1 cellular context compared by ENCODE assay signal in the genomic region with DNA sequence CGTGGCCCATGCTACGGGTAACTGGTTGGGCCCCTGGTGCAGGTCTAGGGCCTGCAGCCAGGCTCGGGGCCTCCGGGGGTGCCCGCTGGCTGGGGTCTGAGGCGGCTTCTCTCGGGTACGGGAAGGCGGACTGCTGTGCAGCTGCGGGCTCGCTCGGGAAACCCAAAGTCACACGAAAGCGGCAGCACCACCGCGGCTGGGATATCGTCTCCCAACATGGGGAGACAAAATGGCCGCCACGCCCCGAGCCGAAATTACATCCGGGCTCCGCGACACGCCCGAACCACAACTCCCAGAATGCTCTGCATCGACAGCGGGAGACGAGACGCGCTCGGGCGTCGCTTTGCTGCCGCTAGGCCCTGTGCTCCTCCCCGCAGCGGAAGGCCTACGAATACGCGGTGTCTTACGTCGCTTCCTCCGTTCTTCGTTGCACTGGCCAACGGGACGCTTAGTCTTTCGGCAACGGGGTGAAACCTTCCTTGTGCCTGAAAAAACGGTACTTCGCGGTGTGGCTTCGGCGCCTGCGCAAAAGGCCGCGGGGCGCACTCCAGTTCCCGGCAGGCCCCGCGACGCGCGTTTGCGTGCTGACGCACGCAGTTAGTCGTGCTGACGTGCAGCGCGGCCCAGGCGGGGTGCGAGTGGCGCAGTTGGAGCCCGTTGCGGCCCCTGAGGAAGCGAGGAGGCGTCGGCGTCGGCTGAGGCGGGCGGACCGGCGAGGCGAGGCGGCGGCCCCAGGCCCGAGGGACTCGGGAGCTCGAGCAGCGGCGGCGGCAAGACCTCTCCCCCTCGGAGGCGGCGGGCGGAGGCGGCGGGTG.
A peak's percentile ranks its signal among the peaks of the same experiment; 100 is the strongest.
TF ChIP-seq lines count a peak whose summit lies in the region.

A gene (plus strand): TSS at position 604 of the 815 bp plus-strand sequence. CDS start 3,727 bp downstream, outside the sequence.

TF ChIP-seq in K562, 482 proteins besides CTCF, POLR2A, EP300 and RAD21 (continued from another document and continues in another):
- TF ChIP-seq, protein P1, sequence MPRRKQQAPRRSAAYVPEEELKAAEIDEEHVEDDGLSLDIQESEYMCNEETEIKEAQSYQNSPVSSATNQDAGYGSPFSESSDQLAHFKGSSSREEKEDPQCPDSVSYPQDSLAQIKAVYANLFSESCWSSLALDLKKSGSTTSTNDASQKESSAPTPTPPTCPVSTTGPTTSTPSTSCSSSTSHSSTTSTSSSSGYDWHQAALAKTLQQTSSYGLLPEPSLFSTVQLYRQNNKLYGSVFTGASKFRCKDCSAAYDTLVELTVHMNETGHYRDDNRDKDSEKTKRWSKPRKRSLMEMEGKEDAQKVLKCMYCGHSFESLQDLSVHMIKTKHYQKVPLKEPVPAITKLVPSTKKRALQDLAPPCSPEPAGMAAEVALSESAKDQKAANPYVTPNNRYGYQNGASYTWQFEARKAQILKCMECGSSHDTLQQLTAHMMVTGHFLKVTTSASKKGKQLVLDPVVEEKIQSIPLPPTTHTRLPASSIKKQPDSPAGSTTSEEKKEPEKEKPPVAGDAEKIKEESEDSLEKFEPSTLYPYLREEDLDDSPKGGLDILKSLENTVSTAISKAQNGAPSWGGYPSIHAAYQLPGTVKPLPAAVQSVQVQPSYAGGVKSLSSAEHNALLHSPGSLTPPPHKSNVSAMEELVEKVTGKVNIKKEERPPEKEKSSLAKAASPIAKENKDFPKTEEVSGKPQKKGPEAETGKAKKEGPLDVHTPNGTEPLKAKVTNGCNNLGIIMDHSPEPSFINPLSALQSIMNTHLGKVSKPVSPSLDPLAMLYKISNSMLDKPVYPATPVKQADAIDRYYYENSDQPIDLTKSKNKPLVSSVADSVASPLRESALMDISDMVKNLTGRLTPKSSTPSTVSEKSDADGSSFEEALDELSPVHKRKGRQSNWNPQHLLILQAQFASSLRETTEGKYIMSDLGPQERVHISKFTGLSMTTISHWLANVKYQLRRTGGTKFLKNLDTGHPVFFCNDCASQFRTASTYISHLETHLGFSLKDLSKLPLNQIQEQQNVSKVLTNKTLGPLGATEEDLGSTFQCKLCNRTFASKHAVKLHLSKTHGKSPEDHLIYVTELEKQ (CRISPR knock-in tag; IDR thresholded peaks at IDR 0.05) = no peak; the same call in 1 of the 2 replicates
- TF ChIP-seq, protein P2, sequence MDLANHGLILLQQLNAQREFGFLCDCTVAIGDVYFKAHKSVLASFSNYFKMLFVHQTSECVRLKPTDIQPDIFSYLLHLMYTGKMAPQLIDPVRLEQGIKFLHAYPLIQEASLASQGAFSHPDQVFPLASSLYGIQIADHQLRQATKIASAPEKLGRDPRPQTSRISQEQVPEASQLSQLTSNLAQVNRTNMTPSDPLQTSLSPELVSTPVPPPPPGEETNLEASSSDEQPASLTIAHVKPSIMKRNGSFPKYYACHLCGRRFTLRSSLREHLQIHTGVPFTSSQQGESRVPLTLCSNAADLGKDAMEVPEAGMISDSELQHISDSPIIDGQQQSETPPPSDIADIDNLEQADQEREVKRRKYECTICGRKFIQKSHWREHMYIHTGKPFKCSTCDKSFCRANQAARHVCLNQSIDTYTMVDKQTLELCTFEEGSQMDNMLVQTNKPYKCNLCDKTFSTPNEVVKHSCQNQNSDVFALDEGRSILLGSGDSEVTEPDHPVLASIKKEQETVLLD (IDR thresholded peaks at IDR 0.05) = peak; percentile 99
- TF ChIP-seq SMARCE1 (IDR thresholded peaks at IDR 0.05) = no peak
- 0 out of 2 replicates have a peak, but pooled peaks have one; percentile 68 for TF ChIP-seq MEF2D (tag; conservative IDR thresholded peaks at IDR 0.05; ENCODE audit: low read depth)
- TF ChIP-seq TARDBP (IDR thresholded peaks at IDR 0.05) = 0 out of 2 replicates have a peak, but pooled peaks have one; percentile 26
- no peak for TF ChIP-seq LARP7 (IDR thresholded peaks at IDR 0.05)
- no peak for TF ChIP-seq TFAM (CRISPR knock-in tag; conservative IDR thresholded peaks at IDR 0.05)
- peak; percentile 87; the same call in 1 of the 2 replicates for TF ChIP-seq ILF3 (IDR thresholded peaks at IDR 0.05; ENCODE audit: borderline replicate concordance)
- TF ChIP-seq, protein P3, sequence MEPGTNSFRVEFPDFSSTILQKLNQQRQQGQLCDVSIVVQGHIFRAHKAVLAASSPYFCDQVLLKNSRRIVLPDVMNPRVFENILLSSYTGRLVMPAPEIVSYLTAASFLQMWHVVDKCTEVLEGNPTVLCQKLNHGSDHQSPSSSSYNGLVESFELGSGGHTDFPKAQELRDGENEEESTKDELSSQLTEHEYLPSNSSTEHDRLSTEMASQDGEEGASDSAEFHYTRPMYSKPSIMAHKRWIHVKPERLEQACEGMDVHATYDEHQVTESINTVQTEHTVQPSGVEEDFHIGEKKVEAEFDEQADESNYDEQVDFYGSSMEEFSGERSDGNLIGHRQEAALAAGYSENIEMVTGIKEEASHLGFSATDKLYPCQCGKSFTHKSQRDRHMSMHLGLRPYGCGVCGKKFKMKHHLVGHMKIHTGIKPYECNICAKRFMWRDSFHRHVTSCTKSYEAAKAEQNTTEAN (CRISPR knock-in tag; IDR thresholded peaks at IDR 0.05) = 0 out of 2 replicates have a peak, but pooled peaks have one; percentile 36
- TF ChIP-seq KDM1A (IDR thresholded peaks at IDR 0.05) = no peak
- TF ChIP-seq, protein P4, sequence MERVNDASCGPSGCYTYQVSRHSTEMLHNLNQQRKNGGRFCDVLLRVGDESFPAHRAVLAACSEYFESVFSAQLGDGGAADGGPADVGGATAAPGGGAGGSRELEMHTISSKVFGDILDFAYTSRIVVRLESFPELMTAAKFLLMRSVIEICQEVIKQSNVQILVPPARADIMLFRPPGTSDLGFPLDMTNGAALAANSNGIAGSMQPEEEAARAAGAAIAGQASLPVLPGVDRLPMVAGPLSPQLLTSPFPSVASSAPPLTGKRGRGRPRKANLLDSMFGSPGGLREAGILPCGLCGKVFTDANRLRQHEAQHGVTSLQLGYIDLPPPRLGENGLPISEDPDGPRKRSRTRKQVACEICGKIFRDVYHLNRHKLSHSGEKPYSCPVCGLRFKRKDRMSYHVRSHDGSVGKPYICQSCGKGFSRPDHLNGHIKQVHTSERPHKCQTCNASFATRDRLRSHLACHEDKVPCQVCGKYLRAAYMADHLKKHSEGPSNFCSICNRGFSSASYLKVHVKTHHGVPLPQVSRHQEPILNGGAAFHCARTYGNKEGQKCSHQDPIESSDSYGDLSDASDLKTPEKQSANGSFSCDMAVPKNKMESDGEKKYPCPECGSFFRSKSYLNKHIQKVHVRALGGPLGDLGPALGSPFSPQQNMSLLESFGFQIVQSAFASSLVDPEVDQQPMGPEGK (CRISPR knock-in tag; IDR thresholded peaks at IDR 0.05; ENCODE audit: borderline replicate concordance) = peak; percentile 90; the same call in 1 of the 2 replicates
- peak; percentile 92 for TF ChIP-seq HCFC1 (IDR thresholded peaks at IDR 0.05; ENCODE audit: low read depth, low read length)
- no peak for TF ChIP-seq ZNF174 (CRISPR knock-in tag; IDR thresholded peaks at IDR 0.05)
- TF ChIP-seq, protein P5, sequence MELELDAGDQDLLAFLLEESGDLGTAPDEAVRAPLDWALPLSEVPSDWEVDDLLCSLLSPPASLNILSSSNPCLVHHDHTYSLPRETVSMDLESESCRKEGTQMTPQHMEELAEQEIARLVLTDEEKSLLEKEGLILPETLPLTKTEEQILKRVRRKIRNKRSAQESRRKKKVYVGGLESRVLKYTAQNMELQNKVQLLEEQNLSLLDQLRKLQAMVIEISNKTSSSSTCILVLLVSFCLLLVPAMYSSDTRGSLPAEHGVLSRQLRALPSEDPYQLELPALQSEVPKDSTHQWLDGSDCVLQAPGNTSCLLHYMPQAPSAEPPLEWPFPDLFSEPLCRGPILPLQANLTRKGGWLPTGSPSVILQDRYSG (tag; conservative IDR thresholded peaks at IDR 0.05; ENCODE audit: low read depth) = peak; percentile 89
- TF ChIP-seq ZNF561 (CRISPR knock-in tag; conservative IDR thresholded peaks at IDR 0.05) = no peak
- TF ChIP-seq CREB1 (IDR thresholded peaks at IDR 0.05) = peak; percentile 87
- TF ChIP-seq CREB1 (CRISPR knock-in tag; IDR thresholded peaks at IDR 0.05) = peak; percentile 90
- TF ChIP-seq, protein P6, sequence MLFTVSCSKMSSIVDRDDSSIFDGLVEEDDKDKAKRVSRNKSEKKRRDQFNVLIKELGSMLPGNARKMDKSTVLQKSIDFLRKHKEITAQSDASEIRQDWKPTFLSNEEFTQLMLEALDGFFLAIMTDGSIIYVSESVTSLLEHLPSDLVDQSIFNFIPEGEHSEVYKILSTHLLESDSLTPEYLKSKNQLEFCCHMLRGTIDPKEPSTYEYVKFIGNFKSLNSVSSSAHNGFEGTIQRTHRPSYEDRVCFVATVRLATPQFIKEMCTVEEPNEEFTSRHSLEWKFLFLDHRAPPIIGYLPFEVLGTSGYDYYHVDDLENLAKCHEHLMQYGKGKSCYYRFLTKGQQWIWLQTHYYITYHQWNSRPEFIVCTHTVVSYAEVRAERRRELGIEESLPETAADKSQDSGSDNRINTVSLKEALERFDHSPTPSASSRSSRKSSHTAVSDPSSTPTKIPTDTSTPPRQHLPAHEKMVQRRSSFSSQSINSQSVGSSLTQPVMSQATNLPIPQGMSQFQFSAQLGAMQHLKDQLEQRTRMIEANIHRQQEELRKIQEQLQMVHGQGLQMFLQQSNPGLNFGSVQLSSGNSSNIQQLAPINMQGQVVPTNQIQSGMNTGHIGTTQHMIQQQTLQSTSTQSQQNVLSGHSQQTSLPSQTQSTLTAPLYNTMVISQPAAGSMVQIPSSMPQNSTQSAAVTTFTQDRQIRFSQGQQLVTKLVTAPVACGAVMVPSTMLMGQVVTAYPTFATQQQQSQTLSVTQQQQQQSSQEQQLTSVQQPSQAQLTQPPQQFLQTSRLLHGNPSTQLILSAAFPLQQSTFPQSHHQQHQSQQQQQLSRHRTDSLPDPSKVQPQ (CRISPR knock-in tag; IDR thresholded peaks at IDR 0.05; ENCODE audit: borderline replicate concordance) = no peak
- no peak; the same call in 1 of the 2 replicates for TF ChIP-seq CHD2 (IDR thresholded peaks at IDR 0.05; ENCODE audit: low read depth, low read length)
- TF ChIP-seq SREBF1 (IDR thresholded peaks at IDR 0.05; ENCODE audit: borderline replicate concordance, low read depth, low read length) = no peak
- no peak for TF ChIP-seq PRMT5 (CRISPR knock-in tag; IDR thresholded peaks at IDR 0.05)
- TF ChIP-seq, protein P7, sequence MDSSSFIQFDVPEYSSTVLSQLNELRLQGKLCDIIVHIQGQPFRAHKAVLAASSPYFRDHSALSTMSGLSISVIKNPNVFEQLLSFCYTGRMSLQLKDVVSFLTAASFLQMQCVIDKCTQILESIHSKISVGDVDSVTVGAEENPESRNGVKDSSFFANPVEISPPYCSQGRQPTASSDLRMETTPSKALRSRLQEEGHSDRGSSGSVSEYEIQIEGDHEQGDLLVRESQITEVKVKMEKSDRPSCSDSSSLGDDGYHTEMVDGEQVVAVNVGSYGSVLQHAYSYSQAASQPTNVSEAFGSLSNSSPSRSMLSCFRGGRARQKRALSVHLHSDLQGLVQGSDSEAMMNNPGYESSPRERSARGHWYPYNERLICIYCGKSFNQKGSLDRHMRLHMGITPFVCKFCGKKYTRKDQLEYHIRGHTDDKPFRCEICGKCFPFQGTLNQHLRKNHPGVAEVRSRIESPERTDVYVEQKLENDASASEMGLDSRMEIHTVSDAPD (CRISPR knock-in tag; IDR thresholded peaks at IDR 0.05) = no peak
- TF ChIP-seq CAMTA2 (CRISPR knock-in tag; conservative IDR thresholded peaks at IDR 0.05) = no peak
- TF ChIP-seq ELF4 (CRISPR knock-in tag; IDR thresholded peaks at IDR 0.05) = no peak
- TF ChIP-seq, protein P8, sequence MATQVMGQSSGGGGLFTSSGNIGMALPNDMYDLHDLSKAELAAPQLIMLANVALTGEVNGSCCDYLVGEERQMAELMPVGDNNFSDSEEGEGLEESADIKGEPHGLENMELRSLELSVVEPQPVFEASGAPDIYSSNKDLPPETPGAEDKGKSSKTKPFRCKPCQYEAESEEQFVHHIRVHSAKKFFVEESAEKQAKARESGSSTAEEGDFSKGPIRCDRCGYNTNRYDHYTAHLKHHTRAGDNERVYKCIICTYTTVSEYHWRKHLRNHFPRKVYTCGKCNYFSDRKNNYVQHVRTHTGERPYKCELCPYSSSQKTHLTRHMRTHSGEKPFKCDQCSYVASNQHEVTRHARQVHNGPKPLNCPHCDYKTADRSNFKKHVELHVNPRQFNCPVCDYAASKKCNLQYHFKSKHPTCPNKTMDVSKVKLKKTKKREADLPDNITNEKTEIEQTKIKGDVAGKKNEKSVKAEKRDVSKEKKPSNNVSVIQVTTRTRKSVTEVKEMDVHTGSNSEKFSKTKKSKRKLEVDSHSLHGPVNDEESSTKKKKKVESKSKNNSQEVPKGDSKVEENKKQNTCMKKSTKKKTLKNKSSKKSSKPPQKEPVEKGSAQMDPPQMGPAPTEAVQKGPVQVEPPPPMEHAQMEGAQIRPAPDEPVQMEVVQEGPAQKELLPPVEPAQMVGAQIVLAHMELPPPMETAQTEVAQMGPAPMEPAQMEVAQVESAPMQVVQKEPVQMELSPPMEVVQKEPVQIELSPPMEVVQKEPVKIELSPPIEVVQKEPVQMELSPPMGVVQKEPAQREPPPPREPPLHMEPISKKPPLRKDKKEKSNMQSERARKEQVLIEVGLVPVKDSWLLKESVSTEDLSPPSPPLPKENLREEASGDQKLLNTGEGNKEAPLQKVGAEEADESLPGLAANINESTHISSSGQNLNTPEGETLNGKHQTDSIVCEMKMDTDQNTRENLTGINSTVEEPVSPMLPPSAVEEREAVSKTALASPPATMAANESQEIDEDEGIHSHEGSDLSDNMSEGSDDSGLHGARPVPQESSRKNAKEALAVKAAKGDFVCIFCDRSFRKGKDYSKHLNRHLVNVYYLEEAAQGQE (CRISPR knock-in tag; IDR thresholded peaks at IDR 0.05; ENCODE audit: low read depth) = peak; percentile 71; the same call in 1 of the 2 replicates
- no peak for TF ChIP-seq CCNT2 (IDR thresholded peaks at IDR 0.05; ENCODE audit: borderline replicate concordance, extremely low read depth, insufficient read length, low read depth, low read length)
- TF ChIP-seq MEF2A (IDR thresholded peaks at IDR 0.05; ENCODE audit: control insufficient read depth, low read depth, low read length) = no peak
- TF ChIP-seq, protein P9, sequence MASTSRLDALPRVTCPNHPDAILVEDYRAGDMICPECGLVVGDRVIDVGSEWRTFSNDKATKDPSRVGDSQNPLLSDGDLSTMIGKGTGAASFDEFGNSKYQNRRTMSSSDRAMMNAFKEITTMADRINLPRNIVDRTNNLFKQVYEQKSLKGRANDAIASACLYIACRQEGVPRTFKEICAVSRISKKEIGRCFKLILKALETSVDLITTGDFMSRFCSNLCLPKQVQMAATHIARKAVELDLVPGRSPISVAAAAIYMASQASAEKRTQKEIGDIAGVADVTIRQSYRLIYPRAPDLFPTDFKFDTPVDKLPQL (IDR thresholded peaks at IDR 0.05; ENCODE audit: extremely low read depth, insufficient read length) = no peak
- peak; percentile 27 for TF ChIP-seq CHD1 (IDR thresholded peaks at IDR 0.05; ENCODE audit: low read length)
- no peak for TF ChIP-seq SNIP1 (IDR thresholded peaks at IDR 0.05; ENCODE audit: low read depth)
- TF ChIP-seq THRAP3 (IDR thresholded peaks at IDR 0.05; ENCODE audit: borderline replicate concordance) = no peak
- no peak for TF ChIP-seq ZNF586 (CRISPR knock-in tag; conservative IDR thresholded peaks at IDR 0.05)
- TF ChIP-seq NFXL1 (CRISPR knock-in tag; IDR thresholded peaks at IDR 0.05) = peak; percentile 47; the same call in 1 of the 2 replicates
- no peak for TF ChIP-seq TCF3 (CRISPR knock-in tag; IDR thresholded peaks at IDR 0.05)
- 0 out of 2 replicates have a peak, but pooled peaks have one; percentile 61 for TF ChIP-seq NBN (IDR thresholded peaks at IDR 0.05; ENCODE audit: low read depth)
- TF ChIP-seq GATAD2B (IDR thresholded peaks at IDR 0.05; ENCODE audit: borderline replicate concordance) = peak; percentile 74
- TF ChIP-seq MTF1 (CRISPR knock-in tag; IDR thresholded peaks at IDR 0.05; ENCODE audit: borderline replicate concordance) = no peak
- TF ChIP-seq EZH2 (IDR thresholded peaks at IDR 0.05; ENCODE audit: borderline replicate concordance, low read depth, low read length) = no peak
- TF ChIP-seq ZNF830 (CRISPR knock-in tag; IDR thresholded peaks at IDR 0.05) = peak; percentile 91
